In the genomic region with DNA sequence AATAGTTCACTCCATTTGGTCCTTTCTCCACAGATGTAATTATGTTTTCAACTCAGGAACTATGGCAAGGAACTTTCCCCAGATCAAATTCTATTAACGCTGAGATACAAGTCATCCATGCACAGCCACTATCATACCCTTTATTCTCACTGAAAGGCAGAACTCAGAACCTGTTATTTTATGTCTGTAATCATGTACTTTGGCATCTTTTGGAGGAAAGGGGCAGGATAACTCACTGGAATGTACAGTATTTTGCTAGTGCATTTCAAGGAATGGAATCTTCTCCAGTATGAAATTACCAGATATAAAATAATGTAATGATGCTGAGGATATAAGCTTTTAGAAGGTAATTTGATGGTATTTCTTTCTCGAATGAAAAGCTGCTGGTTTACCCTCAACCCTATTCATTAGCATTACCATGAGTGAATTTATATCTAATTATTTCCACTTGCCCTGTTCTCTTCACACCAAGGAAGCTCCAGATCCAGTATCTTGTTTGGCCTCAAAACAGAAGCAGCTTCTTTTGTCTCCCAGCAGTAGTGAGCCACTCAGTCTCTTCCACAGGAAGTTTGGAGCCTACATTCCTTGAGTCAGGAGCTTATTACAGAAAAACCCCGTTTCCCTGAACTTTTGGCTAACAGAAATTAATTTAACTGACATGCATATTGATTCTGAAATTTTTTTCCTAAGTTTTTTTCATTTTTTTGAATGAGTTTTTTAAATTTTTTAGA, we compare ENCODE assay signal across 14 cellular contexts. TPM values are rescaled to one million over a fixed set of nuclear protein-coding genes. Genes with fewer than 3 reads are reported as not detected.
DNase-seq lines count a peak whose midpoint lies in the region; ATAC-seq and TF ChIP-seq lines count a peak whose summit lies in the region.
"Had no signal": no experiment of that assay in that cellular context is flagged by ENCODE, and none has a peak within 500 bp of the region (broad histone marks: within the 10 kb centered on the region; RNA-seq: fewer than 3 reads in every experiment).

No MANE protein-coding gene starts in this region.

- no peaks in the 10 kb centered on the region for H3K27me3 Mint-ChIP-seq in activated CD8-positive, alpha-beta memory T cell treated with anti-CD3 and anti-CD28 coated beads, Interleukin-2, amount 10 ng/mL, durations not matched to agents 7 days and 5 days
- no peaks in the 10 kb centered on the region for H3K27me3 Mint-ChIP-seq in T-helper 17 cell

- H3K9me3 ChIP-seq in T-helper 17 cell (ENCODE audit: control insufficient read depth, low read length, poor library complexity, severe bottlenecking) (no peaks in the 10 kb centered on the region), fibroblast of lung (ENCODE audit: control insufficient read depth, insufficient read depth, low read depth, low read length) (no peaks in the 10 kb centered on the region)
- H3K9me3 ChIP-seq: A549, HAP-1, testis had no signal

- H3K4me1 ChIP-seq in fibroblast of lung (ENCODE audit: control insufficient read depth, extremely low read depth, insufficient read depth, low read length) (peaks cover 2% of the 10 kb centered on the region), rectal smooth muscle tissue (ENCODE audit: control insufficient read depth, insufficient read depth, low read length) (peaks cover 24% of the 10 kb centered on the region)

- ATAC-seq in activated CD8-positive, alpha-beta memory T cell treated with anti-CD3 and anti-CD28 coated beads, Interleukin-2, amount 10 ng/mL, durations not matched to agents 7 days and 5 days: no peak
- ATAC-seq in T-helper 17 cell: no peak
- ATAC-seq: A549 had no signal

- peaks cover 38% of the 10 kb centered on the region for H3K36me3 Mint-ChIP-seq in activated CD8-positive, alpha-beta memory T cell treated with anti-CD3 and anti-CD28 coated beads, Interleukin-2, amount 10 ng/mL, durations not matched to agents 7 days and 5 days
- H3K36me3 Mint-ChIP-seq in T-helper 17 cell (ENCODE audit: low read depth): peaks cover 9% of the 10 kb centered on the region

- H3K4me1 Mint-ChIP-seq in activated CD8-positive, alpha-beta memory T cell treated with anti-CD3 and anti-CD28 coated beads, Interleukin-2, amount 10 ng/mL, durations not matched to agents 7 days and 5 days: peaks cover 23% of the 10 kb centered on the region
- peaks cover 34% of the 10 kb centered on the region for H3K4me1 Mint-ChIP-seq in T-helper 17 cell

- no peak overlapping the region for H2AFZ ChIP-seq in fibroblast of lung (ENCODE audit: low read length)

- peak overlapping the region; percentile 18 for H3K4me3 Mint-ChIP-seq in activated CD8-positive, alpha-beta memory T cell treated with anti-CD3 and anti-CD28 coated beads, Interleukin-2, amount 10 ng/mL, durations not matched to agents 7 days and 5 days
- no peak overlapping the region for H3K4me3 Mint-ChIP-seq in T-helper 17 cell

- H3K4me3 ChIP-seq in fibroblast of lung (replicated peaks in 1 of 4; ENCODE audit: control extremely low read depth in 1 of 4, insufficient read depth in 1 of 4, low read depth in 3 of 4, low read length in 4 of 4): no peak overlapping the region
- no peak overlapping the region for H3K4me3 ChIP-seq in rectal smooth muscle tissue (ENCODE audit: low read length)
- H3K4me3 ChIP-seq: A549, HAP-1, testis had no signal

- H3K27ac ChIP-seq in fibroblast of lung (ENCODE audit: insufficient read depth, low read length) (no peak overlapping the region), rectal smooth muscle tissue (ENCODE audit: low read depth, low read length) (peak overlapping the region; percentile 53)

- CTCF ChIA-PET in activated CD8-positive, alpha-beta memory T cell treated with anti-CD3 and anti-CD28 coated beads, Interleukin-2, amount 10 ng/mL, durations not matched to agents 7 days and 5 days (lab: Charles Lee): interaction anchor here (1.3 to 2.2 kb wide), 6 partner anchors 12 to 95 kb away, joined by 3 to 11 read pairs (median 8); no protein-coding TSS in a partner anchor

- no peak for TF ChIP-seq CTCF in fibroblast of lung (conservative IDR thresholded peaks at IDR 0.05 in 1 of 2, IDR thresholded peaks at IDR 0.05 in 1 of 2; ENCODE audit: low read depth in 1 of 2, low read length in 2 of 2)

- H3K4me2 ChIP-seq in fibroblast of lung (ENCODE audit: extremely low read depth, insufficient read depth, low read length): peak overlapping the region; percentile 4

- H3K36me3 ChIP-seq in fibroblast of lung (ENCODE audit: control insufficient read depth, insufficient read depth, low read length) (peaks cover 7% of the 10 kb centered on the region), rectal smooth muscle tissue (ENCODE audit: control insufficient read depth, insufficient read depth, low read length) (peaks cover 14% of the 10 kb centered on the region)

- no peaks in the 10 kb centered on the region for H4K20me1 ChIP-seq in fibroblast of lung (ENCODE audit: control insufficient read depth, extremely low read depth, insufficient read depth, low read length)

- no peak for DNase-seq in activated CD8-positive, alpha-beta memory T cell treated with anti-CD3 and anti-CD28 coated beads, Interleukin-2, amount 10 ng/mL, durations not matched to agents 7 days and 5 days
- no peak for DNase-seq in activated CD8-positive, alpha-beta memory T cell treated with anti-CD3 and anti-CD28 coated beads, Interleukin-2, amount 50 U/mL, for 4 hours
- DNase-seq in T-helper 17 cell (no peak), fibroblast of lung (ENCODE audit: low read depth in 2 of 2) (no peak), UCSD-AML1 (lab: John Stamatoyannopoulos, UW; ENCODE audit: unreplicated experiment) (no peak), cortex of kidney (lab: John Stamatoyannopoulos, UW) (no peak), NCI-H345 (lab: John Stamatoyannopoulos, UW) (no peak)
- DNase-seq: NK-92 treated with Interleukin-12 subunit alpha and Interleukin-12 subunit beta, amount 100 ng/mL, for 24 hours; stimulated activated CD4-positive, alpha-beta T cell treated with anti-CD3 and anti-CD28 coated beads, Interleukin-12 subunit alpha, Interleukin-12 subunit beta, amount 100 ng/mL, for 4 hours; testis had no signal

- H3K79me2 ChIP-seq in fibroblast of lung (ENCODE audit: control insufficient read depth, insufficient read depth, low read length): no peaks in the 10 kb centered on the region

- no peaks in the 10 kb centered on the region for H3K27me3 ChIP-seq in fibroblast of lung (ENCODE audit: control insufficient read depth, insufficient read depth, low read length)
- no peaks in the 10 kb centered on the region for H3K27me3 ChIP-seq in rectal smooth muscle tissue (ENCODE audit: control insufficient read depth, insufficient read depth, low read length)
- H3K27me3 ChIP-seq: testis had no signal

- H3K9ac ChIP-seq in fibroblast of lung (ENCODE audit: insufficient read depth, low read length) (no peak overlapping the region), rectal smooth muscle tissue (ENCODE audit: low read length) (no peak overlapping the region)

- peak overlapping the region; percentile 65 for H3K27ac Mint-ChIP-seq in activated CD8-positive, alpha-beta memory T cell treated with anti-CD3 and anti-CD28 coated beads, Interleukin-2, amount 10 ng/mL, durations not matched to agents 7 days and 5 days
- H3K27ac Mint-ChIP-seq in T-helper 17 cell: peak overlapping the region; percentile 90

- H3K9me3 Mint-ChIP-seq in activated CD8-positive, alpha-beta memory T cell treated with anti-CD3 and anti-CD28 coated beads, Interleukin-2, amount 10 ng/mL, durations not matched to agents 7 days and 5 days (ENCODE audit: low read depth): no peaks in the 10 kb centered on the region

RNA-seq across cellular contexts. Expression of gene AMHR2, which starts 10.0 kb away (rescaled TPM):
- total RNA-seq in activated CD8-positive, alpha-beta memory T cell treated with anti-CD3 and anti-CD28 coated beads, Interleukin-2, amount 10 ng/mL, durations not matched to agents 7 days and 5 days: not detected
- not detected for total RNA-seq in T-helper 17 cell
- total RNA-seq in fibroblast of lung: not detected in 2 replicates
- polyA plus RNA-seq in fibroblast of lung: not detected in 2 replicates
- polyA plus RNA-seq in fibroblast of lung (2012): not detected in 2 replicates
- not detected in 2 replicates for polyA minus RNA-seq in fibroblast of lung (ENCODE audit: low replicate concordance)
- total RNA-seq: glomerular endothelial cell had no signal

RNA-seq across cellular contexts. Expression of gene PRR13, which starts 27.9 kb away (rescaled TPM):
- total RNA-seq in activated CD8-positive, alpha-beta memory T cell treated with anti-CD3 and anti-CD28 coated beads, Interleukin-2, amount 10 ng/mL, durations not matched to agents 7 days and 5 days: 100 to 1,000 TPM; 235 to 244 TPM
- total RNA-seq in T-helper 17 cell (100 to 1,000 TPM; 168 to 188 TPM), fibroblast of lung (30.3 and 48.1 TPM in 2 replicates)
- polyA plus RNA-seq in fibroblast of lung: 114 and 157 TPM in 2 replicates
- 231 and 250 TPM in 2 replicates for polyA plus RNA-seq in fibroblast of lung (2012)
- polyA minus RNA-seq in fibroblast of lung (ENCODE audit: low replicate concordance): 139 and 250 TPM in 2 replicates

RNA-seq across cellular contexts. Expression of gene SP1, which starts 33.7 kb away (rescaled TPM):
- 10 to 100 TPM; 68.7 to 71.8 TPM for total RNA-seq in activated CD8-positive, alpha-beta memory T cell treated with anti-CD3 and anti-CD28 coated beads, Interleukin-2, amount 10 ng/mL, durations not matched to agents 7 days and 5 days
- total RNA-seq in T-helper 17 cell (10 to 100 TPM; 69.6 to 75.1 TPM), fibroblast of lung (31.3 and 35.3 TPM in 2 replicates)
- 38.9 and 42.0 TPM in 2 replicates for polyA plus RNA-seq in fibroblast of lung
- 19.3 and 22.7 TPM in 2 replicates for polyA plus RNA-seq in fibroblast of lung (2012)
- 98.0 and 99.3 TPM in 2 replicates for polyA minus RNA-seq in fibroblast of lung (ENCODE audit: low replicate concordance)

RNA-seq across cellular contexts. Expression of gene PCBP2, which starts 38.3 kb away (rescaled TPM):
- 100 to 1,000 TPM; 721 to 867 TPM for total RNA-seq in activated CD8-positive, alpha-beta memory T cell treated with anti-CD3 and anti-CD28 coated beads, Interleukin-2, amount 10 ng/mL, durations not matched to agents 7 days and 5 days
- 1,000 to 10,000 TPM; 1,028 to 1,089 TPM for total RNA-seq in T-helper 17 cell
- 251 and 271 TPM in 2 replicates for total RNA-seq in fibroblast of lung
- polyA plus RNA-seq in fibroblast of lung: 315 and 374 TPM in 2 replicates
- polyA plus RNA-seq in fibroblast of lung (2012): 674 and 727 TPM in 2 replicates
- polyA minus RNA-seq in fibroblast of lung (ENCODE audit: low replicate concordance): 1,406 and 1,607 TPM in 2 replicates
